In the genomic region with DNA sequence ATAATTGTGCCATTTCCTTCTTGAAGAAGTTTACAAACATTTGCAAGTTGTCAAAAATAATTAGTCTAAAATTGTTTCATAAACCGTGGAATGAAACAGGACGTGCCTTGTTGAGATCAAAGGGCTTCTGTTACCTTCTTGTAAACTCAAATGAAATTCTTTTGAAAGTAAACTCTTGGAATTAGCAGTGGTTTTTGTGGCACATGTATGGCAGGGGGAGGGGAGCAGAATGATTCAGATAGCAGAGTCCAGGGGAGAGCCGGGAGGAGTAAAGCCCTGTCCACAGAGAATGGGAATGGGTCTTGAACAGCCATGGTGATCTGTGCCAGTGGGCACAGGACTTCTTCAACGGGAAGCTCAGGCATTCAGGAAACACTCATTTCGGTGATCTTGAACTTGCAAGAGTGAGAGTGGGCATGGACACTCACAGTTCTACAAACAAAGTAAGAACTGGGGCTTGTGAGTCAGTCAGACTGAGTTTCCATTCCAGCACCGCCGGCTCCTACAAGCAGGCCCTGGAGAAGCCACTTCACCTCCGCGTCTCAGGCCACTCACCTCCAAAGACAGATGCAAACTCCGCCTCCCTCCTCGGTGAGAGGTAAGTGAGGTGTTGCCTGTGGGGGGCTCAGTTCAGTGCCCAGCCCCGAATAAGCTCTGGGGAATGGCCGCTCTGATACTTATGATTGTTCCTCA, we compare ENCODE assay signal across 22 cellular contexts.
DNase-seq lines count a peak whose midpoint lies in the region; ATAC-seq, FAIRE-seq and TF ChIP-seq lines count a peak whose summit lies in the region.
"Had no signal": no experiment of that assay in that cellular context is flagged by ENCODE, and none has a peak within 500 bp of the region (broad histone marks: within the 10 kb centered on the region; RNA-seq: fewer than 3 reads in every experiment).

No MANE protein-coding gene starts in this region.

- H3K4me3 ChIP-seq in MM.1S (ENCODE audit: low read length), result peak overlapping the region; percentile 22; the same call in 1 of the 2 replicates
- no peak overlapping the region for H3K4me3 ChIP-seq in thyroid gland (replicated peaks in 1 of 3)
- no peak overlapping the region for H3K4me3 ChIP-seq in pancreas
- H3K4me3 ChIP-seq: hepatocyte, smooth muscle cell, tibial artery had no signal

- no peak for FAIRE-seq in pancreas (lab: Jason Lieb, UNC)
- FAIRE-seq: astrocyte, H1, islet of Langerhans had no signal

- peak overlapping the region; percentile 22 for H3K27ac Mint-ChIP-seq in activated CD4-positive, alpha-beta T cell treated with anti-CD3 and anti-CD28 coated beads, Interleukin-2, amount 10 ng/mL, durations not matched to agents 7 days and 5 days
- H3K27ac Mint-ChIP-seq in activated CD4-positive, alpha-beta T cell treated with anti-CD3 and anti-CD28 coated beads for 36 hours, result no peak overlapping the region
- H3K27ac Mint-ChIP-seq: activated B cell treated with CpG ODN at 0.5 μM for 24 hours had no signal

- H3F3A ChIP-seq in MM.1S (ENCODE audit: insufficient read depth, low read length), result peaks cover 26% of the 10 kb centered on the region; the same call in 1 of the 2 replicates

- CTCF ChIA-PET in activated CD4-positive, alpha-beta T cell treated with anti-CD3 and anti-CD28 coated beads, Interleukin-2, amount 10 ng/mL, durations not matched to agents 7 days and 5 days (lab: Charles Lee), result no interaction called here
- CTCF ChIA-PET in activated CD4-positive, alpha-beta T cell treated with anti-CD3 and anti-CD28 coated beads for 36 hours (lab: Charles Lee), result no interaction called here

- peak overlapping the region; percentile 79 for H3K4me2 ChIP-seq in MM.1S (ENCODE audit: low read depth, low read length)
- H3K4me2 ChIP-seq: hepatocyte, smooth muscle cell had no signal

- POLR2A ChIA-PET in activated CD4-positive, alpha-beta T cell treated with anti-CD3 and anti-CD28 coated beads, Interleukin-2, amount 10 ng/mL, durations not matched to agents 7 days and 5 days (lab: Charles Lee), result no interaction called here
- POLR2A ChIA-PET in activated CD4-positive, alpha-beta T cell treated with anti-CD3 and anti-CD28 coated beads for 36 hours (lab: Charles Lee), result no interaction called here

- no peak overlapping the region for H3K4me3 Mint-ChIP-seq in activated CD4-positive, alpha-beta T cell treated with anti-CD3 and anti-CD28 coated beads, Interleukin-2, amount 10 ng/mL, durations not matched to agents 7 days and 5 days
- H3K4me3 Mint-ChIP-seq in activated CD4-positive, alpha-beta T cell treated with anti-CD3 and anti-CD28 coated beads for 36 hours, result no peak overlapping the region
- H3K4me3 Mint-ChIP-seq: activated B cell treated with CpG ODN at 0.5 μM for 24 hours had no signal

- no peak for ATAC-seq in activated CD4-positive, alpha-beta T cell treated with anti-CD3 and anti-CD28 coated beads for 36 hours
- no peak for ATAC-seq in pancreas
- ATAC-seq: stimulated activated naive CD8-positive, alpha-beta T cell treated with anti-CD3 and anti-CD28 coated beads, Interleukin-15, Interleukin-2, amounts not matched to agents 100 U/mL and 50 U/mL, for 24 hours had no signal

- H3K27me3 ChIP-seq in MM.1S (replicated peaks; ENCODE audit: insufficient read depth, low read length) (no peaks in the 10 kb centered on the region), thyroid gland (no peaks in the 10 kb centered on the region), pancreas (no peaks in the 10 kb centered on the region)
- H3K27me3 ChIP-seq: hepatocyte had no signal

- no peak for TF ChIP-seq POLR2A in thyroid gland (IDR thresholded peaks at IDR 0.05)

- H3K9me2 ChIP-seq in MM.1S (replicated peaks; ENCODE audit: insufficient read depth, low read length), result no peaks in the 10 kb centered on the region

- intact Hi-C loops in activated CD4-positive, alpha-beta T cell treated with anti-CD3 and anti-CD28 coated beads for 36 hours (cut with DNase I, micrococcal nuclease), result no loop called here
- intact Hi-C loops in thyroid gland (cut with DNase I) (no loop called here), pancreas (cut with DNase I) (no loop called here)

- H4K20me1 ChIP-seq in MM.1S (ENCODE audit: insufficient read depth, low read length), result no peaks in the 10 kb centered on the region

- H2AFZ ChIP-seq in MM.1S (ENCODE audit: low read length), result peak overlapping the region; percentile 39
- H2AFZ ChIP-seq: hepatocyte had no signal

- TF ChIP-seq CTCF in MM.1S (IDR thresholded peaks at IDR 0.05; ENCODE audit: low read length), result no peak
- no peak for TF ChIP-seq CTCF in thyroid gland (IDR thresholded peaks at IDR 0.05)
- TF ChIP-seq CTCF in pancreas (IDR thresholded peaks at IDR 0.05), result no peak

- peak overlapping the region; percentile 63 for H3K9ac ChIP-seq in MM.1S (ENCODE audit: low read length)

- 44 to 47% methylated on average over 12 to 13 of the region's 13 CpGs for WGBS in thyroid gland, 2 donors
- WGBS in pancreas, 2 donors, result 44 to 59% methylated on average over 13 of the region's 13 CpGs

- no peaks in the 10 kb centered on the region for H3K36me3 Mint-ChIP-seq in activated CD4-positive, alpha-beta T cell treated with anti-CD3 and anti-CD28 coated beads, Interleukin-2, amount 10 ng/mL, durations not matched to agents 7 days and 5 days (ENCODE audit: low read depth)
- H3K36me3 Mint-ChIP-seq in activated CD4-positive, alpha-beta T cell treated with anti-CD3 and anti-CD28 coated beads for 36 hours (ENCODE audit: low read depth), result no peaks in the 10 kb centered on the region
- H3K36me3 Mint-ChIP-seq: activated naive CD4-positive, alpha-beta T cell treated with anti-CD3 and anti-CD28 coated beads, Interleukin-2, amount 50 U/mL, for 72 hours had no signal

- H3K27me3 Mint-ChIP-seq in activated CD4-positive, alpha-beta T cell treated with anti-CD3 and anti-CD28 coated beads, Interleukin-2, amount 10 ng/mL, durations not matched to agents 7 days and 5 days, result peaks cover 3% of the 10 kb centered on the region
- H3K27me3 Mint-ChIP-seq in activated CD4-positive, alpha-beta T cell treated with anti-CD3 and anti-CD28 coated beads for 36 hours, result peaks cover 2% of the 10 kb centered on the region
- H3K27me3 Mint-ChIP-seq: activated B cell treated with CpG ODN at 0.5 μM for 24 hours had no signal

- H3K79me2 ChIP-seq in MM.1S (ENCODE audit: low read length), result no peaks in the 10 kb centered on the region
- H3K79me2 ChIP-seq: hepatocyte had no signal

- peaks cover 22% of the 10 kb centered on the region for H3K4me1 Mint-ChIP-seq in activated CD4-positive, alpha-beta T cell treated with anti-CD3 and anti-CD28 coated beads, Interleukin-2, amount 10 ng/mL, durations not matched to agents 7 days and 5 days
- peaks cover 6% of the 10 kb centered on the region for H3K4me1 Mint-ChIP-seq in activated CD4-positive, alpha-beta T cell treated with anti-CD3 and anti-CD28 coated beads for 36 hours
- H3K4me1 Mint-ChIP-seq: activated B cell treated with CpG ODN at 0.5 μM for 24 hours had no signal

- H3K36me3 ChIP-seq in MM.1S (replicated peaks; ENCODE audit: insufficient read depth, low read length) (no peaks in the 10 kb centered on the region), thyroid gland (no peaks in the 10 kb centered on the region), pancreas (no peaks in the 10 kb centered on the region)
- H3K36me3 ChIP-seq: tibial artery had no signal

- no peaks in the 10 kb centered on the region for H3K9me3 ChIP-seq in MM.1S (replicated peaks; ENCODE audit: insufficient read depth, low read length)
- no peaks in the 10 kb centered on the region for H3K9me3 ChIP-seq in thyroid gland
- H3K9me3 ChIP-seq in pancreas, result no peaks in the 10 kb centered on the region
- H3K9me3 ChIP-seq: Caco-2, tibial artery had no signal

- H3K27ac ChIP-seq in MM.1S (ENCODE audit: low read length) (peak overlapping the region; percentile 90), thyroid gland (no peak overlapping the region), pancreas (no peak overlapping the region)
- H3K27ac ChIP-seq: hepatocyte, tibial artery had no signal

- peaks cover 5% of the 10 kb centered on the region for H3K9me3 Mint-ChIP-seq in activated CD4-positive, alpha-beta T cell treated with anti-CD3 and anti-CD28 coated beads, Interleukin-2, amount 10 ng/mL, durations not matched to agents 7 days and 5 days
- peaks cover 1% of the 10 kb centered on the region for H3K9me3 Mint-ChIP-seq in activated CD4-positive, alpha-beta T cell treated with anti-CD3 and anti-CD28 coated beads for 36 hours (ENCODE audit: low read depth)
- H3K9me3 Mint-ChIP-seq: activated B cell treated with CpG ODN at 0.5 μM for 24 hours; activated naive CD4-positive, alpha-beta T cell treated with anti-CD3 and anti-CD28 coated beads, Interleukin-2, amount 50 U/mL, for 72 hours had no signal

- H3K4me1 ChIP-seq in MM.1S (ENCODE audit: low read length), result peaks cover 42% of the 10 kb centered on the region
- H3K4me1 ChIP-seq in thyroid gland, result peaks cover 0 to 6% of the 10 kb centered on the region in 2 donors
- no peaks in the 10 kb centered on the region for H3K4me1 ChIP-seq in pancreas
- H3K4me1 ChIP-seq: Caco-2, tibial artery had no signal

- DNase-seq in activated CD4-positive, alpha-beta T cell treated with anti-CD3 and anti-CD28 coated beads, Interleukin-2, amount 10 ng/mL, durations not matched to agents 7 days and 5 days, result no peak
- no peak for DNase-seq in activated CD4-positive, alpha-beta T cell treated with anti-CD3 and anti-CD28 coated beads for 36 hours
- DNase-seq in MM.1S, result no peak
- DNase-seq in islet precursor cell, result peak; percentile 15
- DNase-seq in thyroid gland, result peak; percentile 53 to 63
- no peak for DNase-seq in activated CD8-positive, alpha-beta memory T cell treated with anti-CD3 and anti-CD28 coated beads, Interleukin-2, amount 50 U/mL, for 4 hours
- DNase-seq in pancreas, result no peak
- no peak for DNase-seq in stimulated activated CD4-positive, alpha-beta T cell treated with anti-CD3 and anti-CD28 coated beads, Interleukin-4, amount 100 ng/mL, for 4 hours
- DNase-seq: activated B cell treated with CpG ODN at 0.5 μM for 24 hours; Caco-2; NCI-H524 treated with DMSO at 0.1 percent for 48 hours; occipital lobe; stimulated activated CD4-positive, alpha-beta T cell treated with anti-CD3 and anti-CD28 coated beads, Interleukin-4, amount 100 ng/mL, for 24 hours; stimulated activated naive CD8-positive, alpha-beta T cell treated with anti-CD3 and anti-CD28 coated beads, Interleukin-15, Interleukin-2, amounts not matched to agents 100 U/mL and 50 U/mL, for 24 hours; T-helper 9 cell; tibial artery had no signal

Comparison
In these comparisons a context has a peak if more than half of its experiments do, and no peak if none do; other contexts are left out.
1. DNase-seq: peak in islet precursor cell (single experiment) and thyroid gland (2 of 2); none in activated CD4-positive, alpha-beta T cell treated with anti-CD3 and anti-CD28 coated beads, Interleukin-2, amount 10 ng/mL, durations not matched to agents 7 days and 5 days (single experiment), activated CD4-positive, alpha-beta T cell treated with anti-CD3 and anti-CD28 coated beads for 36 hours (single experiment), MM.1S (single experiment), activated CD8-positive, alpha-beta memory T cell treated with anti-CD3 and anti-CD28 coated beads, Interleukin-2, amount 50 U/mL, for 4 hours (single experiment), pancreas (0 of 6) and stimulated activated CD4-positive, alpha-beta T cell treated with anti-CD3 and anti-CD28 coated beads, Interleukin-4, amount 100 ng/mL, for 4 hours (0 of 2).